Comparison of ENCODE assay signal across 30 cellular contexts in genomic region chr19:9668544-9668943, GRCh38.
"Had no signal": no experiment of that assay in that cellular context is flagged by ENCODE, and none has a peak within 500 bp of the region (broad histone marks: within the 10 kb centered on the region; RNA-seq: fewer than 3 reads in every experiment).

No MANE protein-coding gene starts in this region.

- DNase-seq: cortex of kidney; effector memory CD8-positive, alpha-beta T cell; foreskin keratinocyte; heart left ventricle; kidney; left lung; mesenchymal stem cell; naive B cell; stimulated activated CD4-positive, alpha-beta T cell treated with anti-CD3 and anti-CD28 coated beads, Interleukin-12 subunit alpha, Interleukin-12 subunit beta, amount 100 ng/mL, for 4 hours; stimulated activated CD4-positive, alpha-beta T cell treated with anti-CD3 and anti-CD28 coated beads, Interleukin-1b, Interleukin-23, amount 100 ng/mL, for 48 hours; stimulated activated CD4-positive, alpha-beta T cell treated with anti-CD3 and anti-CD28 coated beads, Interleukin-4, amount 100 ng/mL, for 1 hour; stimulated activated CD8-positive, alpha-beta memory T cell treated with anti-CD3 and anti-CD28 coated beads, Interleukin-4, amount 100 ng/mL, for 48 hours; stimulated activated naive CD4-positive, alpha-beta T cell; stimulated activated naive CD8-positive, alpha-beta T cell treated with anti-CD3 and anti-CD28 coated beads, Interleukin-15, amount 100 ng/mL, for 72 hours; transverse colon; upper lobe of right lung; uterus had no signal

- H2AFZ ChIP-seq: hepatocyte, parathyroid adenoma had no signal

- H3K36me3 ChIP-seq: upper lobe of right lung, uterus had no signal

- H3K27ac ChIP-seq: foreskin keratinocyte, gastroesophageal sphincter, heart left ventricle, hepatocyte, left lung, parathyroid adenoma, right atrium auricular region, suprapubic skin, upper lobe of right lung, uterus had no signal

- H3K4me2 ChIP-seq: hepatocyte, smooth muscle cell had no signal

- ATAC-seq: effector memory CD8-positive, alpha-beta T cell; esophagus mucosa; foreskin keratinocyte; gastroesophageal sphincter; heart left ventricle; left lung; natural killer cell treated with Interleukin-12 subunit alpha and Interleukin-12 subunit beta and Interleukin-15 and Interleukin-18, amount 100 ng/mL, for 72 hours; sciatic nerve; stimulated activated naive CD8-positive, alpha-beta T cell treated with anti-CD3 and anti-CD28 coated beads, Interleukin-15, amount 100 ng/mL, for 72 hours; upper lobe of right lung had no signal

- H3K4me3 ChIP-seq: gastroesophageal sphincter, heart left ventricle, hepatocyte, left lung, mucosa of descending colon, right atrium auricular region, smooth muscle cell, suprapubic skin, transverse colon, upper lobe of right lung, uterus had no signal

- H3K4me1 ChIP-seq: foreskin keratinocyte, parathyroid adenoma, suprapubic skin, upper lobe of right lung, uterus had no signal

- H3K27me3 Mint-ChIP-seq: effector memory CD8-positive, alpha-beta T cell; naive B cell; natural killer cell treated with Interleukin-12 subunit alpha and Interleukin-12 subunit beta and Interleukin-15 and Interleukin-18, amount 100 ng/mL, for 72 hours; progenitor cell of endocrine pancreas; stimulated activated naive CD8-positive, alpha-beta T cell treated with anti-CD3 and anti-CD28 coated beads, Interleukin-15, amount 100 ng/mL, for 72 hours had no signal

- H3K27ac Mint-ChIP-seq: effector memory CD8-positive, alpha-beta T cell; mesothelial cell of epicardium; natural killer cell treated with Interleukin-12 subunit alpha and Interleukin-12 subunit beta and Interleukin-15 and Interleukin-18, amount 100 ng/mL, for 72 hours; progenitor cell of endocrine pancreas had no signal

- H3K9me3 ChIP-seq: uterus had no signal

- H3K4me3 Mint-ChIP-seq: effector memory CD8-positive, alpha-beta T cell; mesothelial cell of epicardium; natural killer cell treated with Interleukin-12 subunit alpha and Interleukin-12 subunit beta and Interleukin-15 and Interleukin-18, amount 100 ng/mL, for 72 hours; neural crest cell; stimulated activated naive CD8-positive, alpha-beta T cell treated with anti-CD3 and anti-CD28 coated beads, Interleukin-15, amount 100 ng/mL, for 72 hours had no signal

- H3K27me3 ChIP-seq: foreskin keratinocyte, gastroesophageal sphincter, heart left ventricle, hepatocyte, left lung, right atrium auricular region, suprapubic skin, transverse colon, upper lobe of right lung, uterus had no signal

- H3K4me1 Mint-ChIP-seq: mesothelial cell of epicardium had no signal

- H3K79me2 ChIP-seq: hepatocyte had no signal

- H3K9ac ChIP-seq: parathyroid adenoma had no signal
